1 cellular context compared by ENCODE assay signal in the genomic region with DNA sequence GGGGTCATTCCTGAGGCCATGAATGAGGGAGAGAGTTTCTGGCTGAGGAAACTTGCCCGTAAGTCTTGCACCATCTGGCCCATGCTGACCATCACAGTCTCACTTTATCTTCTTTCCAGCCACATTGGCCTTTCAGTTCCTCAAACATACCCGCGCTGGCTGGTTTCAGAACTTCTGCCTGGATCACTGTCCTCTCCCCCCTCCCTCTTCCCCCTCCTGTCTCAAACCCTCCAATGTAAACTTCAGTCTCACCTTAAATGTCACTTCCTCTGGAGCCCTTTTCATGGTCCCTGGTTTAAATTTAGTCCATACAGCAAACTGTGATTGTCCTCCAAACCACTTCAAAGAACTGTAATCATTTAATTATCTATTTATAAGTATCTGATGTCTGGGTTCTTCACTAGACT.
TF ChIP-seq lines count a peak whose summit lies in the region.

No MANE protein-coding gene starts in this region.

TF ChIP-seq in WTC11, 78 proteins besides CTCF, POLR2A, EP300 and RAD21 (continued from another document):
- TF ChIP-seq, protein P1, sequence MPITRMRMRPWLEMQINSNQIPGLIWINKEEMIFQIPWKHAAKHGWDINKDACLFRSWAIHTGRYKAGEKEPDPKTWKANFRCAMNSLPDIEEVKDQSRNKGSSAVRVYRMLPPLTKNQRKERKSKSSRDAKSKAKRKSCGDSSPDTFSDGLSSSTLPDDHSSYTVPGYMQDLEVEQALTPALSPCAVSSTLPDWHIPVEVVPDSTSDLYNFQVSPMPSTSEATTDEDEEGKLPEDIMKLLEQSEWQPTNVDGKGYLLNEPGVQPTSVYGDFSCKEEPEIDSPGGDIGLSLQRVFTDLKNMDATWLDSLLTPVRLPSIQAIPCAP (CRISPR knock-in tag; IDR thresholded peaks at IDR 0.05) = no peak
- no peak for TF ChIP-seq JUN (CRISPR knock-in tag; IDR thresholded peaks at IDR 0.05)
- TF ChIP-seq CREM (CRISPR knock-in tag; IDR thresholded peaks at IDR 0.05) = no peak
- no peak for TF ChIP-seq TEAD4 (CRISPR knock-in tag; IDR thresholded peaks at IDR 0.05)
- TF ChIP-seq EMX1 (CRISPR knock-in tag; IDR thresholded peaks at IDR 0.05) = no peak
- TF ChIP-seq CBFB (CRISPR knock-in tag; IDR thresholded peaks at IDR 0.05; ENCODE audit: low read depth) = no peak
